In the genomic region with DNA sequence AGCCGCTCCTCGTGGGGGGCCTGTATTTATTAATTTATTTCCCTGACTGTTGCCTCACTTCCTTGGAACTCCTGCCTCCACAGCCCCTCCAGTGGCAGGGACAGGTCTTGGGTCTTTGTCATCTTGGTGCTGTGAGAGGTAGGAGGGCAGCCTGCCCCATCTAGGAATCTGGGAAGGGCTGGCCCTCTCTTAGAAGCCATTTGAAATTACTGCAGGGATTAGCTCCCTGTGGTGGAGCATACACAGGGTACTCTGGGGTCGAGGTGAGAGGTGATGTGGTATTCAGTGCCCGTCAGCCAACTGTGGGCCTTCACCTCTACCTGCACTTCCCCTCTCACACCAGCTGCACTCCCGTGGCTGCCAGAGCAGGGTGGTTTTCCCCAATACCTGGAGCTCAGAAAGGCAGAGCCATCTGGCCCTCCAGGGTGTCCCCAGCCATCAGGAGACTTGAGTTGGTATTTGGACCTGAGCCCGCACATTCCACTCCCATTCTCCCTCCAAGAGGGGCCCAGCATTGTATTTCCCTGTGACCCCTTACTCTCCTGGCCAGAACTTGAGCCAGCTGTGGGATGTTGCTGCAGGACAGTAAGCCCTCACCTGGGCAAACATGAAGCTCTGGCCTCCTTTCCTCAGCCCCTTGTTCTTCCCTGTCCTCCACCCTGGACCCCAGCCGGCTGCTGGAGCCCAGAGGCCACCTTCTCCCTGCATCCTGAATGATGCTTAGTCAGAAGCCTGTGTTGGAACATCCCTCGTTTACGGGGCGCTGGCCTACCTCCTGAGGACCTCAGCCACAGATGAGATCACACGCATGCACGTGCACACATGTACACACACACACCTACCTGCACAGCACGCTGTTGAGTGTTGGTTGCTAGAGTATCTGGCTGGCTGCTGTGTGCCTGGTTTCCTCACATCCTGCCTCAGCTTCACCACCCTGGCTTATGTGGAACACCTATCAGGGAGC, we compare ENCODE assay signal across 15 cellular contexts. TPM values are rescaled to one million over a fixed set of nuclear protein-coding genes. Genes with fewer than 3 reads are reported as not detected.
A peak's percentile ranks its signal among the peaks of the same experiment; 100 is the strongest.
DNase-seq lines count a peak whose midpoint lies in the region; ATAC-seq, FAIRE-seq and TF ChIP-seq lines count a peak whose summit lies in the region.
"Had no signal": no experiment of that assay in that cellular context is flagged by ENCODE, and none has a peak within 500 bp of the region (broad histone marks: within the 10 kb centered on the region; RNA-seq: fewer than 3 reads in every experiment).

No MANE protein-coding gene starts in this region.

- in situ Hi-C loops in K562 (cut with MboI): no loop called here

- TF ChIP-seq POLR2A in K562 (conservative IDR thresholded peaks at IDR 0.05): no peak
- TF ChIP-seq POLR2A in stomach (IDR thresholded peaks at IDR 0.05): no peak

- H3K27me3 ChIP-seq in CD4-positive, alpha-beta memory T cell (ENCODE audit: insufficient read depth, low read length): no peaks in the 10 kb centered on the region
- H3K27me3 ChIP-seq in K562 (ENCODE audit: control insufficient read depth in 2 of 2, insufficient read depth in 2 of 2, low read length in 2 of 2) (no peaks in the 10 kb centered on the region), dorsolateral prefrontal cortex (no peaks in the 10 kb centered on the region), stomach (no peaks in the 10 kb centered on the region)

- H3K9me3 ChIP-seq in CD4-positive, alpha-beta memory T cell (ENCODE audit: control insufficient read depth in 1 of 2, low read length in 2 of 2): no peaks in the 10 kb centered on the region
- H3K9me3 ChIP-seq in HEK293 (ENCODE audit: control insufficient read depth, insufficient read depth, low read depth, low read length) (no peaks in the 10 kb centered on the region), K562 (replicated peaks; ENCODE audit: control insufficient read depth, insufficient read depth, low read depth, low read length) (no peaks in the 10 kb centered on the region), stomach (no peaks in the 10 kb centered on the region)
- H3K9me3 ChIP-seq: mucosa of descending colon had no signal

- WGBS in K562 (ENCODE audit: insufficient coverage, low coverage, missing lambda C conversion rate): 56% methylated on average over 13 of the region's 13 CpGs
- WGBS in stomach, 5 donors: 77 to 85% (median 83%) methylated on average over 11 to 13 of the region's 13 CpGs

- no peak overlapping the region for H3K27ac ChIP-seq in CD4-positive, alpha-beta memory T cell (ENCODE audit: low read depth, low read length)
- H3K27ac ChIP-seq in HEK293 (ENCODE audit: extremely low read depth, low read depth, low read length) (no peak overlapping the region), K562 (ENCODE audit: extremely low read depth, low read depth, low read length) (no peak overlapping the region), dorsolateral prefrontal cortex (peak overlapping the region in 2 of 59 donors; percentile 6 to 11), stomach (no peak overlapping the region)
- H3K27ac ChIP-seq: C4-2B had no signal

- CTCF ChIA-PET in CD4-positive, alpha-beta memory T cell (lab: Charles Lee; ENCODE audit: partially characterized antibody): interaction anchor here (1.1 to 1.4 kb wide), 4 partner anchors 14 to 268 kb away, joined by 3 to 11 read pairs (median 3); a partner anchor contains a TSS
- CTCF ChIA-PET in HEK293 (lab: Yijun Ruan, JAX): interaction anchor here (0.6 kb wide), 1 partner anchor 24 kb away, joined by 3 read pairs; no protein-coding TSS in a partner anchor
- CTCF ChIA-PET in K562 (lab: Yijun Ruan, JAX; ENCODE audit: low intra/inter-chr PET ratio): no interaction called here

- H3K27me3 Mint-ChIP-seq in CD4-positive, alpha-beta memory T cell: no peaks in the 10 kb centered on the region
- H3K27me3 Mint-ChIP-seq in naive thymus-derived CD8-positive, alpha-beta T cell: no peaks in the 10 kb centered on the region
- H3K27me3 Mint-ChIP-seq: stimulated activated naive CD8-positive, alpha-beta T cell treated with anti-CD3 and anti-CD28 coated beads, Interleukin-15, Interleukin-2, amounts not matched to agents 100 ng/mL and 50 ng/mL, for 24 hours had no signal

- TF ChIP-seq EP300 in K562 (IDR thresholded peaks at IDR 0.05; ENCODE audit: low read length) (no peak), stomach (IDR thresholded peaks at IDR 0.05) (no peak)

- intact Hi-C loops in CD4-positive, alpha-beta memory T cell (cut with micrococcal nuclease): loop anchor here (5.0 kb wide), 1 partner anchor 269 kb away; a partner anchor contains a TSS
- intact Hi-C loops in K562 (cut with micrococcal nuclease): no loop called here
- intact Hi-C loops in dorsolateral prefrontal cortex (cut with DNase I): loop anchor here in 1 of 2 donors (5.0 to 10.0 kb wide), 2 partner anchors 149 to 269 kb away; a partner anchor contains a TSS
- intact Hi-C loops in stomach (cut with DNase I; ENCODE audit: low total_unique reads): no loop called here

- FAIRE-seq in K562 (lab: Jason Lieb, UNC): no peak
- FAIRE-seq: G401.6 had no signal

- ATAC-seq in K562 (no peak), GM18511 (IDR thresholded peaks at IDR 0.05; ENCODE audit: unreplicated experiment) (no peak)
- no peak for ATAC-seq in naive thymus-derived CD8-positive, alpha-beta T cell
- ATAC-seq: mucosa of descending colon had no signal

- peak overlapping the region in 1 of 2 experiments; percentile 37; a peak in 2 of 4 replicates for H3K9ac ChIP-seq in K562 (ENCODE audit: insufficient read depth in 1 of 2, low read depth in 2 of 2, low read length in 2 of 2)

- no TSS peak for BruUV-seq in K562 (replicated peaks; lab: Mats Ljungman, UMichigan)

- POLR2A ChIA-PET in CD4-positive, alpha-beta memory T cell (lab: Charles Lee; ENCODE audit: partially characterized antibody): interaction anchor here (1.4 to 2.6 kb wide), 2 partner anchors 52 to 71 kb away, joined by 4 to 16 read pairs; a partner anchor contains a TSS
- POLR2A ChIA-PET in HEK293 (lab: Yijun Ruan, JAX) (no interaction called here), K562 (lab: Yijun Ruan, JAX) (interaction anchor here (0.9 kb wide), 1 partner anchor 52 kb away, joined by 4 read pairs; no protein-coding TSS in a partner anchor)
- POLR2A ChIA-PET in naive thymus-derived CD8-positive, alpha-beta T cell (lab: Charles Lee): interaction anchor here (1.1 to 3.7 kb wide), 4 partner anchors 11 to 131 kb away, joined by 3 to 19 read pairs (median 4); a partner anchor contains a TSS

- H3K9me3 Mint-ChIP-seq in CD4-positive, alpha-beta memory T cell: no peaks in the 10 kb centered on the region
- no peaks in the 10 kb centered on the region for H3K9me3 Mint-ChIP-seq in naive thymus-derived CD8-positive, alpha-beta T cell
- H3K9me3 Mint-ChIP-seq: stimulated activated naive CD8-positive, alpha-beta T cell treated with anti-CD3 and anti-CD28 coated beads, Interleukin-15, Interleukin-2, amounts not matched to agents 100 ng/mL and 50 ng/mL, for 24 hours had no signal

- peaks cover 9% of the 10 kb centered on the region; the same call in 2 of the 3 replicates for H3K79me2 ChIP-seq in K562 (ENCODE audit: control insufficient read depth, insufficient read depth, low read length)

- no peaks in the 10 kb centered on the region for H4K20me1 ChIP-seq in K562 (replicated peaks; ENCODE audit: control insufficient read depth, insufficient read depth, low read length)

- peak overlapping the region in 7 of 8 donors; percentile 59 to 99 (median 75) for H3K4me3 Mint-ChIP-seq in CD4-positive, alpha-beta memory T cell
- H3K4me3 Mint-ChIP-seq in naive thymus-derived CD8-positive, alpha-beta T cell: peak overlapping the region; percentile 65 to 98 (median 88)

- H3K36me3 Mint-ChIP-seq in CD4-positive, alpha-beta memory T cell: peaks cover 9 to 44% of the 10 kb centered on the region in 2 donors
- H3K36me3 Mint-ChIP-seq in naive thymus-derived CD8-positive, alpha-beta T cell: peaks cover 0 to 10% (median 4%) of the 10 kb centered on the region in 3 donors

- H3K9me1 ChIP-seq in K562 (ENCODE audit: control insufficient read depth, insufficient read depth, low read length): no peaks in the 10 kb centered on the region

- H3K4me1 ChIP-seq in CD4-positive, alpha-beta memory T cell (ENCODE audit: insufficient read depth, low read length): peaks cover 25% of the 10 kb centered on the region
- H3K4me1 ChIP-seq in HEK293 (ENCODE audit: control insufficient read depth, insufficient read depth, low read length) (no peaks in the 10 kb centered on the region), K562 (replicated peaks in 1 of 2; ENCODE audit: control insufficient read depth in 2 of 2, insufficient read depth in 2 of 2, low read length in 2 of 2) (peaks cover 6 to 19% of the 10 kb centered on the region in 2 experiments; a peak in 2 of 5 replicates), stomach (peaks cover 13 to 47% (median 37%) of the 10 kb centered on the region in 4 donors)

- H3K36me3 ChIP-seq in CD4-positive, alpha-beta memory T cell (ENCODE audit: insufficient read depth, low read length): peaks cover 17% of the 10 kb centered on the region
- H3K36me3 ChIP-seq in HEK293 (ENCODE audit: control insufficient read depth in 2 of 2, insufficient read depth in 1 of 2, low read length in 2 of 2): peaks cover 0 to 32% of the 10 kb centered on the region in 2 experiments; a peak in 1 of 3 replicates
- H3K36me3 ChIP-seq in K562 (ENCODE audit: control insufficient read depth, insufficient read depth, low read length): peaks cover 10% of the 10 kb centered on the region; the same call in 1 of the 3 replicates
- peaks cover 33 to 68% (median 54%) of the 10 kb centered on the region in 4 donors for H3K36me3 ChIP-seq in stomach

- H3K4me2 ChIP-seq in K562 (ENCODE audit: insufficient read depth, low read length): no peak overlapping the region

- no peak for TF ChIP-seq RAD21 in K562 (CRISPR knock-in tag; conservative IDR thresholded peaks at IDR 0.05 in 1 of 2, IDR thresholded peaks at IDR 0.05 in 1 of 2)

- peaks cover 13 to 31% (median 22%) of the 10 kb centered on the region in 4 donors for H3K4me1 Mint-ChIP-seq in CD4-positive, alpha-beta memory T cell
- peaks cover 13 to 34% (median 27%) of the 10 kb centered on the region in 4 donors for H3K4me1 Mint-ChIP-seq in naive thymus-derived CD8-positive, alpha-beta T cell

- DNase-seq in CD4-positive, alpha-beta memory T cell: no peak
- no peak for DNase-seq in K562 (ENCODE audit: extremely low read depth in 1 of 4, low spot score in 3 of 4)
- no peak for DNase-seq in naive thymus-derived CD8-positive, alpha-beta T cell
- DNase-seq in dorsolateral prefrontal cortex: no peak
- no peak for DNase-seq in stomach
- DNase-seq: foreskin melanocyte; Kasumi-1; mucosa of descending colon; SIG-M5; stimulated activated CD4-positive, alpha-beta T cell treated with anti-CD3 and anti-CD28 coated beads, Interleukin-4, amount 100 ng/mL, for 24 hours had no signal

- peak overlapping the region in 5 of 7 donors; percentile 63 to 84 (median 74) for H3K27ac Mint-ChIP-seq in CD4-positive, alpha-beta memory T cell
- peak overlapping the region in 9 of 10 donors; percentile 15 to 87 (median 57) for H3K27ac Mint-ChIP-seq in naive thymus-derived CD8-positive, alpha-beta T cell

- TF ChIP-seq CTCF in HEK293 (tag by site-specific recombination; IDR thresholded peaks at IDR 0.05) (no peak), K562 (IDR thresholded peaks at IDR 0.05 in 2 of 3, conservative IDR thresholded peaks at IDR 0.05 in 1 of 3; ENCODE audit: insufficient read depth in 2 of 3, low read depth in 1 of 3, low read length in 3 of 3) (no peak), dorsolateral prefrontal cortex (IDR thresholded peaks at IDR 0.05 in 54 of 56, conservative IDR thresholded peaks at IDR 0.05 in 2 of 56; ENCODE audit: low read depth in 1 of 56, partially characterized antibody in 56 of 56) (no peak), stomach (IDR thresholded peaks at IDR 0.05) (no peak)

- no peak overlapping the region for H3K4me3 ChIP-seq in CD4-positive, alpha-beta memory T cell (ENCODE audit: low read length in 2 of 2)
- H3K4me3 ChIP-seq in HEK293 (ENCODE audit: low read depth, low read length): no peak overlapping the region
- H3K4me3 ChIP-seq in K562: no peak overlapping the region
- H3K4me3 ChIP-seq in dorsolateral prefrontal cortex: no peak overlapping the region
- no peak overlapping the region for H3K4me3 ChIP-seq in stomach
- H3K4me3 ChIP-seq: mucosa of descending colon had no signal

- no peak overlapping the region for H2AFZ ChIP-seq in K562 (ENCODE audit: low read depth, low read length)

RNA-seq across cellular contexts. Expression of a gene that starts 2.0 kb away (rescaled TPM):
- 10 to 100 TPM; 75.0 to 78.5 TPM for total RNA-seq in CD4-positive, alpha-beta memory T cell
- polyA plus RNA-seq in CD4-positive, alpha-beta memory T cell: 10 to 100 TPM; 18.7 to 28.0 TPM
- total RNA-seq in K562 (2011; cell fraction: chromatin; rRNA removed; ENCODE audit: low replicate concordance): 7.0 and 13.8 TPM in 2 replicates
- 7.2 and 8.5 TPM in 2 replicates for total RNA-seq in K562 (2011; cell fraction: nucleolus; rRNA removed)
- 12.6 and 15.4 TPM in 2 replicates for total RNA-seq in K562 (2011; cell fraction: nucleoplasm; rRNA removed)
- total RNA-seq in K562 (2014; rRNA removed) (6.1 and 11.3 TPM in 2 replicates), K562 (2014; rRNA removed; fragmentation: Illumina TruSeq; extraction: Trizol) (3.2 and 3.8 TPM in 2 replicates), K562 (2015; rRNA removed; fragmentation: Illumina TruSeq; extraction: Trizol) (4.3 and 5.3 TPM in 2 replicates), K562 (2021) (12.2 and 13.1 TPM in 2 replicates), dorsolateral prefrontal cortex (10 to 100 TPM; 13.4 to 55.9 (median 25.6) TPM), stomach (1 to 10 TPM in 1 of 5 donors, under 1 TPM in 2, not detected in 2; 0.55 to 3.1 (median 0.58) TPM)
- polyA plus RNA-seq in K562 (2011; rRNA removed) (7.9 and 8.8 TPM in 2 replicates), K562 (2014; fragmentation: Illumina TruSeq; extraction: Trizol) (6.8 and 9.4 TPM in 2 replicates), K562 (2014; fragmentation: Nextera tagmentation; extraction: Ambion mirVana) (1 to 10 TPM; 1.2 to 2.9 TPM), K562 (2014; rRNA removed) (9.7 and 13.9 TPM in 2 replicates), stomach (10 to 100 TPM; 16.8 to 24.2 (median 22.5) TPM)
- polyA plus RNA-seq in K562 (2011; cell fraction: cytosol; rRNA removed): 8.0 and 19.6 TPM in 2 replicates
- polyA plus RNA-seq in K562 (2011; cell fraction: nucleus; rRNA removed): 18.0 and 36.7 TPM in 2 replicates
- polyA plus RNA-seq in K562 (2012): 7.7 and 16.3 TPM in 2 replicates
- polyA minus RNA-seq in K562 (2011; rRNA and poly(A)+ RNA removed): 0.60 and 3.0 TPM in 2 replicates
- polyA minus RNA-seq in K562 (2011; cell fraction: cytosol; rRNA and poly(A)+ RNA removed): 4.1 and 4.4 TPM in 2 replicates
- 4.0 and 4.7 TPM in 2 replicates for polyA minus RNA-seq in K562 (2011; cell fraction: nucleus; rRNA and poly(A)+ RNA removed)
- total RNA-seq in naive thymus-derived CD8-positive, alpha-beta T cell: 10 to 100 TPM; 60.2 to 81.4 TPM
- polyA plus RNA-seq in naive thymus-derived CD8-positive, alpha-beta T cell: 10 to 100 TPM; 19.1 to 22.6 (median 20.8) TPM

RNA-seq across cellular contexts. Expression of a gene that starts 12.8 kb away (rescaled TPM):
- 10 to 100 TPM; 64.5 to 64.9 TPM for total RNA-seq in CD4-positive, alpha-beta memory T cell
- polyA plus RNA-seq in CD4-positive, alpha-beta memory T cell: 1 to 10 TPM; 1.5 to 2.8 TPM
- total RNA-seq in K562 (2011; cell fraction: chromatin; rRNA removed; ENCODE audit: low replicate concordance): 22.3 and 55.4 TPM in 2 replicates
- total RNA-seq in K562 (2011; cell fraction: nucleolus; rRNA removed): 26.3 and 28.8 TPM in 2 replicates
- total RNA-seq in K562 (2011; cell fraction: nucleoplasm; rRNA removed): 13.2 and 21.9 TPM in 2 replicates
- total RNA-seq in K562 (2014; rRNA removed): 3.9 TPM in 2 replicates
- 0.89 and 2.1 TPM in 2 replicates for total RNA-seq in K562 (2014; rRNA removed; fragmentation: Illumina TruSeq; extraction: Trizol)
- 1.3 and 1.4 TPM in 2 replicates for total RNA-seq in K562 (2015; rRNA removed; fragmentation: Illumina TruSeq; extraction: Trizol)
- total RNA-seq in K562 (2021): 2.8 and 5.2 TPM in 2 replicates
- 4.3 and 7.0 TPM in 2 replicates for polyA plus RNA-seq in K562 (2011; rRNA removed)
- polyA plus RNA-seq in K562 (2011; cell fraction: cytosol; rRNA removed): 3.1 and 4.8 TPM in 2 replicates
- 48.4 and 61.4 TPM in 2 replicates for polyA plus RNA-seq in K562 (2011; cell fraction: nucleus; rRNA removed)
- polyA plus RNA-seq in K562 (2012): 2.4 and 8.6 TPM in 2 replicates
- polyA plus RNA-seq in K562 (2014; fragmentation: Illumina TruSeq; extraction: Trizol): 2.7 and 2.8 TPM in 2 replicates
- polyA plus RNA-seq in K562 (2014; fragmentation: Nextera tagmentation; extraction: Ambion mirVana): under 1 TPM; 0.07 to 0.25 TPM
- 5.6 and 6.1 TPM in 2 replicates for polyA plus RNA-seq in K562 (2014; rRNA removed)
- 0.74 and 1.2 TPM in 2 replicates for polyA minus RNA-seq in K562 (2011; rRNA and poly(A)+ RNA removed)
- polyA minus RNA-seq in K562 (2011; cell fraction: cytosol; rRNA and poly(A)+ RNA removed): 1.1 and 1.5 TPM in 2 replicates
- polyA minus RNA-seq in K562 (2011; cell fraction: nucleus; rRNA and poly(A)+ RNA removed): 6.6 and 6.7 TPM in 2 replicates
- 10 to 100 TPM; 40.1 to 64.9 TPM for total RNA-seq in naive thymus-derived CD8-positive, alpha-beta T cell
- 1 to 10 TPM in 2 of 3 donors, under 1 TPM in 1; 0.82 to 2.9 (median 1.1) TPM for polyA plus RNA-seq in naive thymus-derived CD8-positive, alpha-beta T cell
- 10 to 100 TPM in 111 of 120 experiments, 1 to 10 TPM in 9; 5.4 to 41.6 (median 19.1) TPM for total RNA-seq in dorsolateral prefrontal cortex
- total RNA-seq in stomach: 10 to 100 TPM in 3 of 5 donors, 1 to 10 TPM in 2; 2.6 to 71.2 (median 22.6) TPM
- polyA plus RNA-seq in stomach: 10 to 100 TPM in 1 of 3 donors, 1 to 10 TPM in 2; 4.0 to 38.5 (median 5.3) TPM

RNA-seq across cellular contexts. Expression of a gene that starts 51.6 kb away (rescaled TPM):
- total RNA-seq in CD4-positive, alpha-beta memory T cell: 10 to 100 TPM; 39.7 to 42.6 TPM
- 1 to 10 TPM in 1 of 2 donors, under 1 TPM in 1; 0.87 to 3.8 TPM for polyA plus RNA-seq in CD4-positive, alpha-beta memory T cell
- 65.0 and 134 TPM in 2 replicates for total RNA-seq in K562 (2011; cell fraction: chromatin; rRNA removed; ENCODE audit: low replicate concordance)
- total RNA-seq in K562 (2011; cell fraction: nucleolus; rRNA removed): 51.1 and 51.4 TPM in 2 replicates
- total RNA-seq in K562 (2011; cell fraction: nucleoplasm; rRNA removed): 45.8 and 52.1 TPM in 2 replicates
- total RNA-seq in K562 (2014; rRNA removed) (4.1 and 5.3 TPM in 2 replicates), K562 (2014; rRNA removed; fragmentation: Illumina TruSeq; extraction: Trizol) (4.5 and 4.6 TPM in 2 replicates), K562 (2015; rRNA removed; fragmentation: Illumina TruSeq; extraction: Trizol) (5.7 and 5.8 TPM in 2 replicates), K562 (2021) (9.5 and 9.6 TPM in 2 replicates), dorsolateral prefrontal cortex (100 to 1,000 TPM in 22 of 120 experiments, 10 to 100 TPM in 98; 50.5 to 136 (median 77.6) TPM), stomach (10 to 100 TPM in 4 of 5 donors, 1 to 10 TPM in 1; 8.8 to 41.5 (median 22.6) TPM)
- polyA plus RNA-seq in K562 (2011; rRNA removed) (3.4 and 4.4 TPM in 2 replicates), K562 (2014; fragmentation: Illumina TruSeq; extraction: Trizol) (4.8 and 5.4 TPM in 2 replicates), K562 (2014; fragmentation: Nextera tagmentation; extraction: Ambion mirVana) (under 1 TPM; 0.15 to 0.28 TPM), K562 (2014; rRNA removed) (5.2 and 7.1 TPM in 2 replicates), stomach (10 to 100 TPM in 2 of 3 donors, 1 to 10 TPM in 1; 9.0 to 20.5 (median 13.1) TPM)
- polyA plus RNA-seq in K562 (2011; cell fraction: cytosol; rRNA removed): 2.2 and 3.6 TPM in 2 replicates
- 24.5 and 27.3 TPM in 2 replicates for polyA plus RNA-seq in K562 (2011; cell fraction: nucleus; rRNA removed)
- 5.8 and 7.2 TPM in 2 replicates for polyA plus RNA-seq in K562 (2012)
- polyA minus RNA-seq in K562 (2011; rRNA and poly(A)+ RNA removed): 7.0 and 9.2 TPM in 2 replicates
- 2.7 and 5.9 TPM in 2 replicates for polyA minus RNA-seq in K562 (2011; cell fraction: cytosol; rRNA and poly(A)+ RNA removed)
- 22.8 and 29.4 TPM in 2 replicates for polyA minus RNA-seq in K562 (2011; cell fraction: nucleus; rRNA and poly(A)+ RNA removed)
- 10 to 100 TPM; 36.0 to 39.8 TPM for total RNA-seq in naive thymus-derived CD8-positive, alpha-beta T cell
- polyA plus RNA-seq in naive thymus-derived CD8-positive, alpha-beta T cell: 1 to 10 TPM; 1.5 to 4.0 (median 2.4) TPM
